ENCODE assay signal across 9 cellular contexts in the genomic region with DNA sequence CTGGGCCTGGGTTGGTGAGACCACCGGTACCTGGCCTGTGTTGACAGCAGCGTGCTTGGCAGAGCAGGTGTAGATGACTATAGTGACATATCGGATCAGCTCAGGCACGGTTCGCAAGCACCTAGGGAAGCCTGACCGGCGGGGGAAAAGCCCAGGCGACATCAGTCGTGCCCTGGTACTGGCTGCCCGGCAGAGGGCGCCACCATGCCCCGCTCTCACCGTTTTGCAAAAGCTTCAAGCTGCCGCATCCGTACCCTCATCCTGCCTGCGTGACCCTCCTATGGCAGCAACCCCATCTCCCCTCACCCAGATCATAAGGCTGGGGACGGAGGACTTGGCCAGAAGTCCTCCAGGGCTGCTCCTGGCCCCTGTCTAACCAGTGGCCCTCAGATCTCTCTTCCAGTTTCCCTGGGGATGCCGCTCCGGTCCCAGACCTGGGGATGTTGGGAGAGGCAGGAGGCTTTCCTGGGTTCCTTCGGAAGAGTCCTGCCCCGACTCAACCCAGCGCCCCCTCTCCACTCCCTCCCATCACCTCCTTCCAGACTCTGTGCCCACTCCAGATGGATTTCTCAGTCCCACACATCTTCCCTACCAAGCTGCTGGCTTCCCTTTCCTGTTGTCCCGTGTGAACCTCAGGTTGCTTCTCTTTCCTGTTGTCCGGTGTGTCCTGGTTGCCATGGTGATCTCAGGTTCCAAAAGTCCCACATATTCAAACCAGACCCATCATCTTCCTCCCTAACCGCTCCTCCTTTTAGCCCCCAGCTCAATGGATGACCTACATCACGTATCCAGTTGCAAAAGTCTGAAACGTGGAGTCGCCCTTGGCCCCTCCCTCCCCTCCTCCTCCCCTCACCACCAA. TPM values are rescaled to one million over a fixed set of nuclear protein-coding genes. Genes with fewer than 3 reads are reported as not detected.
A peak's percentile ranks its signal among the peaks of the same experiment; 100 is the strongest.
DNase-seq lines count a peak whose midpoint lies in the region; ATAC-seq and TF ChIP-seq lines count a peak whose summit lies in the region.
"Had no signal": no experiment of that assay in that cellular context is flagged by ENCODE, and none has a peak within 500 bp of the region (broad histone marks: within the 10 kb centered on the region; RNA-seq: fewer than 3 reads in every experiment).

No MANE protein-coding gene starts in this region.

- H3K4me1 ChIP-seq in HAP-1 (peaks cover 7% of the 10 kb centered on the region), esophagus muscularis mucosa (peaks cover 19 to 31% (median 26%) of the 10 kb centered on the region in 4 donors)

- no peak overlapping the region for H3K27ac ChIP-seq in esophagus muscularis mucosa (replicated peaks in 1 of 4)
- H3K27ac ChIP-seq: SK-N-MC had no signal

- H3K27me3 Mint-ChIP-seq in CD14-positive monocyte (ENCODE audit: low read depth in 3 of 3), result peaks cover 54 to 62% (median 60%) of the 10 kb centered on the region in 3 donors
- peaks cover 28 to 75% (median 57%) of the 10 kb centered on the region in 3 donors for H3K27me3 Mint-ChIP-seq in naive B cell

- peak; percentile 85 for DNase-seq in CD14-positive monocyte (ENCODE audit: low spot score)
- DNase-seq in HAP-1 (ENCODE audit: low spot score in 2 of 2), result peak; percentile 63 to 90
- DNase-seq in NOMO-1 treated with DMSO at 0.1 percent for 48 hours (lab: John Stamatoyannopoulos, UW; ENCODE audit: unreplicated experiment), result peak; percentile 55
- peak; percentile 95 for DNase-seq in activated CD8-positive, alpha-beta memory T cell treated with anti-CD3 and anti-CD28 coated beads, Interleukin-2, amount 50 U/mL, for 48 hours
- DNase-seq in esophagus muscularis mucosa (ENCODE audit: extremely low spot score), result no peak
- DNase-seq in naive B cell, result peak; percentile 86
- DNase-seq in stimulated activated naive CD4-positive, alpha-beta T cell (lab: John Stamatoyannopoulos, UW), result peak; percentile 35 to 82 (median 78)

- no peak for TF ChIP-seq EP300 in esophagus muscularis mucosa (IDR thresholded peaks at IDR 0.05)

- in situ Hi-C loops in HAP-1 (cut with MboI; ENCODE audit: low sequenced_read_pairs), result loop anchor here (25.0 kb wide), 1 partner anchor 663 kb away; the partner anchor contains the start of gene CCDC42

- H3K27me3 ChIP-seq in HAP-1 (ENCODE audit: low read depth), result peaks cover 2% of the 10 kb centered on the region; the same call in 1 of the 2 replicates
- H3K27me3 ChIP-seq in esophagus muscularis mucosa, result peaks cover 8 to 88% (median 52%) of the 10 kb centered on the region in 4 donors

- H3K9me3 ChIP-seq in HAP-1, result no peaks in the 10 kb centered on the region
- H3K9me3 ChIP-seq in esophagus muscularis mucosa, result no peaks in the 10 kb centered on the region

- H3K4me3 ChIP-seq in HAP-1, result peak overlapping the region; percentile 21
- peak overlapping the region in 2 of 4 donors; percentile 18 to 38 for H3K4me3 ChIP-seq in esophagus muscularis mucosa
- H3K4me3 ChIP-seq: SK-N-MC had no signal

- H3K4me1 Mint-ChIP-seq in CD14-positive monocyte (peaks cover 61% of the 10 kb centered on the region), naive B cell (peaks cover 26 to 39% (median 28%) of the 10 kb centered on the region in 3 donors)

- H3K36me3 Mint-ChIP-seq in CD14-positive monocyte (peaks cover 11 to 21% of the 10 kb centered on the region in 2 donors), naive B cell (no peaks in the 10 kb centered on the region)

- WGBS in esophagus muscularis mucosa, result 10% methylated on average over 17 of the region's 28 CpGs

- H3K9me3 Mint-ChIP-seq in CD14-positive monocyte (peaks cover 0 to 15% (median 7%) of the 10 kb centered on the region in 7 donors), naive B cell (peaks cover 0 to 2% (median 0%) of the 10 kb centered on the region in 7 donors)

- no peaks in the 10 kb centered on the region for H3K36me3 ChIP-seq in HAP-1 (replicated peaks)
- no peaks in the 10 kb centered on the region for H3K36me3 ChIP-seq in esophagus muscularis mucosa

- intact Hi-C loops in CD14-positive monocyte (cut with micrococcal nuclease), result no loop called here
- intact Hi-C loops in esophagus muscularis mucosa (cut with DNase I), result no loop called here

- H3K4me3 Mint-ChIP-seq in CD14-positive monocyte (peak overlapping the region; percentile 76 to 95), naive B cell (peak overlapping the region; percentile 50 to 93 (median 88))

- no peak for TF ChIP-seq POLR2A in esophagus muscularis mucosa (IDR thresholded peaks at IDR 0.05; ENCODE audit: low read depth)

- peak; percentile 97 for TF ChIP-seq CTCF in CD14-positive monocyte (IDR thresholded peaks at IDR 0.05)
- peak; percentile 59 to 95 (median 73) for TF ChIP-seq CTCF in esophagus muscularis mucosa (IDR thresholded peaks at IDR 0.05)

- H3K27ac Mint-ChIP-seq in CD14-positive monocyte (peak overlapping the region in 6 of 7 donors; percentile 35 to 89 (median 78)), naive B cell (peak overlapping the region; percentile 95 to 100 (median 98))

- ATAC-seq in naive B cell (ENCODE audit: low read depth in 2 of 2), result peak; percentile 98 to 99
- ATAC-seq in GM18873 (IDR thresholded peaks at IDR 0.05; ENCODE audit: low FRiP score, unreplicated experiment), result no peak

RNA-seq across cellular contexts. Expression of gene ALOX12B, which starts 13.7 kb away (rescaled TPM):
- polyA plus RNA-seq in CD14-positive monocyte, result not detected
- not detected for total RNA-seq in esophagus muscularis mucosa
- 1 to 10 TPM in 2 of 6 donors, under 1 TPM in 2, not detected in 2; 0.45 to 2.4 (median 1.1) TPM for polyA plus RNA-seq in naive B cell (ENCODE audit: low read depth in 6 of 6)

RNA-seq across cellular contexts. Expression of gene ALOX15B, which starts 35.0 kb away (rescaled TPM):
- polyA plus RNA-seq in CD14-positive monocyte, result 1 to 10 TPM; 2.0 to 2.8 TPM
- total RNA-seq in esophagus muscularis mucosa, result 1 to 10 TPM; 1.3 to 3.7 (median 2.0) TPM
- polyA plus RNA-seq in naive B cell (ENCODE audit: low read depth in 6 of 6), result not detected

RNA-seq across cellular contexts. Expression of gene ALOXE3, which starts 44.5 kb away (rescaled TPM):
- polyA plus RNA-seq in CD14-positive monocyte (not detected), naive B cell (ENCODE audit: low read depth in 6 of 6) (not detected)
- total RNA-seq in esophagus muscularis mucosa, result not detected

RNA-seq across cellular contexts. Expression of gene HES7, which starts 50.0 kb away (rescaled TPM):
- polyA plus RNA-seq in CD14-positive monocyte (not detected), naive B cell (ENCODE audit: low read depth in 6 of 6) (not detected)
- 1 to 10 TPM in 1 of 4 donors, not detected in 3; 1.4 TPM for total RNA-seq in esophagus muscularis mucosa
